ENCODE assay signal across 8 cellular contexts in the genomic region with DNA sequence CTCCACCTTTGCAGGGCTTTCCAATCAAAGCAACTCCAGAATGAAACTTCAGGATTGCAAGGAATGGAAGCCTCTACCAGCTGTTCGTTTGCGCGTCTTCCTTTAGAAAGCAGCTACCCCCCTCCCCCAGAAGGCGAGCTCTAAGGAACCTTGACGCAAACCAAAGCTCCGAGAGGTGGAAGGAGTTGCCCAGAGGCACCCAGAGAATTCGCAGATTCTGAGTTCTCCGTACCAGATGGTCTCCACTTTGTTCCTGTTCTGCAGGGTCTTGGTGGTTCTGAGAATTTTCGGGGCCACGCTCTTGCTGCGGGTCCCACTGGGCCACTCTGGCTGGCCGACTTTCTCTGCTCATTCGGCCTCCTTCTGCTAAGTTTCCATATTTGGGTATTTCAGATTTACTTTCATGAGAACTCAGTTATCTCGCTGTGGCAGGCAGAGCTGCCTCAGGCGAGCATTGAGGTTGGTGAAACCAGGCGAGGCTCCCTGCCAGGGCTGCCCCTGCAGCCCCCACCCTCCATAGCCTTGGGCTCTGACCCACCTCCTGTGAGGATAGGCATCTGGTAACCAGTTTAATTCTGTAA. TPM values are rescaled to one million over a fixed set of nuclear protein-coding genes. Genes with fewer than 3 reads are reported as not detected.
DNase-seq lines count a peak whose midpoint lies in the region; ATAC-seq and FAIRE-seq lines count a peak whose summit lies in the region.

No MANE protein-coding gene starts in this region.

- CTCF ChIA-PET in T-cell (lab: Charles Lee), result interaction anchor here (0.8 to 2.3 kb wide), 7 partner anchors 20 to 187 kb away, joined by 3 to 9 read pairs (median 4); no protein-coding TSS in a partner anchor

- no peaks in the 10 kb centered on the region for H3K9me3 Mint-ChIP-seq in T-cell

- H3K9me3 ChIP-seq in muscle layer of colon (ENCODE audit: low read length), result no peaks in the 10 kb centered on the region

- FAIRE-seq in frontal cortex (lab: Jason Lieb, UNC), result no peak

- peak overlapping the region; percentile 92 to 95 (median 95) for H3K4me3 Mint-ChIP-seq in T-cell

- peak overlapping the region; percentile 82 for H3K27ac ChIP-seq in muscle layer of colon (ENCODE audit: low read depth, low read length)

- H3K4me1 ChIP-seq in muscle layer of colon (ENCODE audit: insufficient read depth, low read length), result peaks cover 38% of the 10 kb centered on the region

- H3K27me3 ChIP-seq in muscle layer of colon (ENCODE audit: control insufficient read depth in 1 of 2, insufficient read depth in 2 of 2, low read length in 2 of 2), result no peaks in the 10 kb centered on the region

- peak overlapping the region; percentile 18 for H3K9ac ChIP-seq in muscle layer of colon (ENCODE audit: low read length)

- peaks cover 66 to 74% (median 71%) of the 10 kb centered on the region in 3 donors for H3K4me1 Mint-ChIP-seq in T-cell

- peak; percentile 69 for DNase-seq in AG08396 (ENCODE audit: low spot score)
- peak in 21 of 34 experiments; percentile 21 to 61 (median 35) for DNase-seq in T-cell
- peak; percentile 23 for DNase-seq in effector CD4-positive, alpha-beta T cell
- no peak for DNase-seq in frontal cortex (ENCODE audit: low spot score in 2 of 2)

- H3K36me3 Mint-ChIP-seq in T-cell, result no peaks in the 10 kb centered on the region

- H3K27ac Mint-ChIP-seq in T-cell, result peak overlapping the region; percentile 91 to 92

- ATAC-seq in GM18502 (IDR thresholded peaks at IDR 0.05; ENCODE audit: poor library complexity, unreplicated experiment), result peak; percentile 26
- ATAC-seq in HG03064 (IDR thresholded peaks at IDR 0.05; ENCODE audit: low read depth, unreplicated experiment), result peak; percentile 28
- ATAC-seq in T-cell (replicated peaks in 1 of 4), result peak; percentile 44 to 68 (median 52)
- no peak for ATAC-seq in GM18519 (IDR thresholded peaks at IDR 0.05; ENCODE audit: low FRiP score, unreplicated experiment)

- POLR2A ChIA-PET in T-cell (lab: Charles Lee), result interaction anchor here in 1 of 2 donors (0.6 to 1.8 kb wide), 3 partner anchors 9 to 151 kb away, joined by 3 to 7 read pairs (median 4); no protein-coding TSS in a partner anchor

- H3K27me3 Mint-ChIP-seq in T-cell, result no peaks in the 10 kb centered on the region

- peak overlapping the region; percentile 72 to 91 for H3K4me3 ChIP-seq in muscle layer of colon (ENCODE audit: low read depth in 1 of 2, low read length in 2 of 2)

- H3K36me3 ChIP-seq in muscle layer of colon (ENCODE audit: insufficient read depth, low read length), result no peaks in the 10 kb centered on the region

RNA-seq across cellular contexts. Expression of gene TRAF5, which starts 0.8 kb away (rescaled TPM):
- total RNA-seq in T-cell, result 10 to 100 TPM; 49.5 to 64.5 (median 57.2) TPM
- 16.3 TPM for total RNA-seq in frontal cortex

Comparison
In these comparisons a context has a peak if more than half of its experiments do, and no peak if none do; other contexts are left out.
1. DNase-seq: peak in AG08396 (single experiment), T-cell (21 of 34) and effector CD4-positive, alpha-beta T cell (single experiment); none in frontal cortex (0 of 2).